Comparison of ENCODE assay signal across 8 cellular contexts in the genomic region with DNA sequence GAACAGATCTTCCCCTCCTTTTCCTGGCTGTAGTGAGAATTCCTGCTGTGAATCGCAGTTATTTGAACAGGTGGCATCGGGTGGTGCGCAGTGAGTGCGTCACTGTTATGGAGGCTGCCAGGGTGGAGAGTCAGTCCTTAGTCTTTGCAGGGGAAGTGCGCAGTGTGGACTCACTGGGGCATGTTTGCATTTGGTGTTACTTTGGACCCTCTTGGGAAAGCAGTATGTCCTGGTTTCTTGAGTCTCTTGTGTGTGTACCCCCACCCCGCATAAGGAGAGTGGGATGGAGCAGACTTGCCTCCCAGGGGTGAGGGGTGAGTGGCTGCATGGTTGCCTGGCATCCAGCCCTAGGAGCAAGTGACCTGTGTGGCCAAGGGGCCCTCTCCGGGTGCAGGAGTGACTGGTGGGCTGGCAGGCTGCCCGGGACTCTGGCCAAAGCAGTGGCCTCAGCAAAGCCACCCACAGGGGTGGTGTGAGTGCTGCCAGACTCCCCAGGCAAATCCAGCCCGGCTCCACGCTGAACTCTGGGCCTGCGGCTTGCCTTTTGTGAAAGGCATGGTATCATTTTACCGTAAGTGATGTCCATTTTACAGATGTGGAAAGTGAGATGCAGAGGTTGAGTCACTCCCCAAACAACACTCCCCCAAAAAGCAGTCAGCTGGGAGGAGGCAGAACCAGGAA. TPM values are rescaled to one million over a fixed set of nuclear protein-coding genes. Genes with fewer than 3 reads are reported as not detected.
DNase-seq lines count a peak whose midpoint lies in the region; ATAC-seq and TF ChIP-seq lines count a peak whose summit lies in the region.
"Had no signal": no experiment of that assay in that cellular context is flagged by ENCODE, and none has a peak within 500 bp of the region (broad histone marks: within the 10 kb centered on the region; RNA-seq: fewer than 3 reads in every experiment).

No MANE protein-coding gene starts in this region.

- H3K4me1 ChIP-seq in thyroid gland = peaks cover 34 to 48% of the 10 kb centered on the region in 2 donors

- H3K9me3 Mint-ChIP-seq in activated T-helper 1 cell treated with anti-CD3 and anti-CD28 coated beads, Interleukin-12 subunit alpha, Interleukin-12 subunit beta, Interleukin-2, Interleukin-4 antibody, amounts not matched to agents 30 ng/mL and 10 ng/mL and 1 ng/mL, durations not matched to agents 14 hours and 24 hours and 36 hours = no peaks in the 10 kb centered on the region

- no peaks in the 10 kb centered on the region for H3K9me3 ChIP-seq in thyroid gland
- H3K9me3 ChIP-seq: suprapubic skin had no signal

- H3K27me3 ChIP-seq in thyroid gland = no peaks in the 10 kb centered on the region
- H3K27me3 ChIP-seq: suprapubic skin had no signal

- DNase-seq in M059J (ENCODE audit: low read depth) (peak; percentile 76), kidney glomerular epithelial cell (lab: John Stamatoyannopoulos, UW) (peak; percentile 70), thyroid gland (peak; percentile 98), T-helper 1 cell (no peak)
- DNase-seq in activated T-helper 1 cell treated with anti-CD3 and anti-CD28 coated beads, Interleukin-12 subunit alpha, Interleukin-12 subunit beta, Interleukin-2, Interleukin-4 antibody, amounts not matched to agents 30 ng/mL and 10 ng/mL and 1 ng/mL, durations not matched to agents 14 hours and 24 hours and 36 hours (ENCODE audit: low spot score) = no peak

- WGBS in thyroid gland, 2 donors = 32 to 48% methylated on average over 6 to 8 of the region's 12 CpGs

- H3K27ac Mint-ChIP-seq in activated T-helper 1 cell treated with anti-CD3 and anti-CD28 coated beads, Interleukin-12 subunit alpha, Interleukin-12 subunit beta, Interleukin-2, Interleukin-4 antibody, amounts not matched to agents 30 ng/mL and 10 ng/mL and 1 ng/mL, durations not matched to agents 14 hours and 24 hours and 36 hours = no peak overlapping the region

- H3K4me3 Mint-ChIP-seq in activated T-helper 1 cell treated with anti-CD3 and anti-CD28 coated beads, Interleukin-12 subunit alpha, Interleukin-12 subunit beta, Interleukin-2, Interleukin-4 antibody, amounts not matched to agents 30 ng/mL and 10 ng/mL and 1 ng/mL, durations not matched to agents 14 hours and 24 hours and 36 hours = no peak overlapping the region

- no peak for ATAC-seq in GM18868 (IDR thresholded peaks at IDR 0.05; ENCODE audit: unreplicated experiment)

- TF ChIP-seq POLR2A in thyroid gland (IDR thresholded peaks at IDR 0.05) = peak in 1 of 2 donors; percentile 11

- intact Hi-C loops in thyroid gland (cut with DNase I) = no loop called here
- intact Hi-C loops in activated T-helper 1 cell treated with anti-CD3 and anti-CD28 coated beads, Interleukin-12 subunit alpha, Interleukin-12 subunit beta, Interleukin-2, Interleukin-4 antibody, amounts not matched to agents 30 ng/mL and 10 ng/mL and 1 ng/mL, durations not matched to agents 14 hours and 24 hours and 36 hours (cut with micrococcal nuclease) = no loop called here

- peaks cover 11 to 20% of the 10 kb centered on the region in 2 donors for H3K36me3 ChIP-seq in thyroid gland

- H3K4me3 ChIP-seq in thyroid gland (replicated peaks in 1 of 3) = no peak overlapping the region
- H3K4me3 ChIP-seq: suprapubic skin had no signal

- H3K27ac ChIP-seq in VCaP (peak overlapping the region; percentile 88), thyroid gland (peak overlapping the region; percentile 89 to 95 (median 95))
- H3K27ac ChIP-seq: suprapubic skin had no signal

- H3K4me1 Mint-ChIP-seq in activated T-helper 1 cell treated with anti-CD3 and anti-CD28 coated beads, Interleukin-12 subunit alpha, Interleukin-12 subunit beta, Interleukin-2, Interleukin-4 antibody, amounts not matched to agents 30 ng/mL and 10 ng/mL and 1 ng/mL, durations not matched to agents 14 hours and 24 hours and 36 hours (ENCODE audit: low read depth) = no peaks in the 10 kb centered on the region

- TF ChIP-seq CTCF in VCaP (conservative IDR thresholded peaks at IDR 0.05) (no peak), thyroid gland (IDR thresholded peaks at IDR 0.05) (no peak)

- peaks cover 14% of the 10 kb centered on the region for H3K36me3 Mint-ChIP-seq in activated T-helper 1 cell treated with anti-CD3 and anti-CD28 coated beads, Interleukin-12 subunit alpha, Interleukin-12 subunit beta, Interleukin-2, Interleukin-4 antibody, amounts not matched to agents 30 ng/mL and 10 ng/mL and 1 ng/mL, durations not matched to agents 14 hours and 24 hours and 36 hours (ENCODE audit: low read depth)

- H3K27me3 Mint-ChIP-seq in activated T-helper 1 cell treated with anti-CD3 and anti-CD28 coated beads, Interleukin-12 subunit alpha, Interleukin-12 subunit beta, Interleukin-2, Interleukin-4 antibody, amounts not matched to agents 30 ng/mL and 10 ng/mL and 1 ng/mL, durations not matched to agents 14 hours and 24 hours and 36 hours (ENCODE audit: insufficient read depth) = no peaks in the 10 kb centered on the region

RNA-seq across cellular contexts. Expression of a gene that starts 46.4 kb away (rescaled TPM):
- total RNA-seq in M059J (2014; rRNA removed; shearing (Covaris generic)) = not detected in 2 replicates
- 10 to 100 TPM in 3 of 4 donors, 1 to 10 TPM in 1; 5.7 to 53.3 (median 14.1) TPM for total RNA-seq in thyroid gland
- not detected in 2 replicates for total RNA-seq in activated T-helper 1 cell treated with anti-CD3 and anti-CD28 coated beads, Interleukin-12 subunit alpha, Interleukin-12 subunit beta, Interleukin-2, Interleukin-4 antibody, amounts not matched to agents 30 ng/mL and 10 ng/mL and 1 ng/mL, durations not matched to agents 14 hours and 24 hours and 36 hours

Comparison
In these comparisons a context has a peak if more than half of its experiments do, and no peak if none do; other contexts are left out.
1. DNase-seq: peak in M059J (single experiment), kidney glomerular epithelial cell (single experiment) and thyroid gland (2 of 2); none in T-helper 1 cell (0 of 5) and activated T-helper 1 cell treated with anti-CD3 and anti-CD28 coated beads, Interleukin-12 subunit alpha, Interleukin-12 subunit beta, Interleukin-2, Interleukin-4 antibody, amounts not matched to agents 30 ng/mL and 10 ng/mL and 1 ng/mL, durations not matched to agents 14 hours and 24 hours and 36 hours (single experiment).